ENCODE assay signal across 8 cellular contexts in the genomic region with DNA sequence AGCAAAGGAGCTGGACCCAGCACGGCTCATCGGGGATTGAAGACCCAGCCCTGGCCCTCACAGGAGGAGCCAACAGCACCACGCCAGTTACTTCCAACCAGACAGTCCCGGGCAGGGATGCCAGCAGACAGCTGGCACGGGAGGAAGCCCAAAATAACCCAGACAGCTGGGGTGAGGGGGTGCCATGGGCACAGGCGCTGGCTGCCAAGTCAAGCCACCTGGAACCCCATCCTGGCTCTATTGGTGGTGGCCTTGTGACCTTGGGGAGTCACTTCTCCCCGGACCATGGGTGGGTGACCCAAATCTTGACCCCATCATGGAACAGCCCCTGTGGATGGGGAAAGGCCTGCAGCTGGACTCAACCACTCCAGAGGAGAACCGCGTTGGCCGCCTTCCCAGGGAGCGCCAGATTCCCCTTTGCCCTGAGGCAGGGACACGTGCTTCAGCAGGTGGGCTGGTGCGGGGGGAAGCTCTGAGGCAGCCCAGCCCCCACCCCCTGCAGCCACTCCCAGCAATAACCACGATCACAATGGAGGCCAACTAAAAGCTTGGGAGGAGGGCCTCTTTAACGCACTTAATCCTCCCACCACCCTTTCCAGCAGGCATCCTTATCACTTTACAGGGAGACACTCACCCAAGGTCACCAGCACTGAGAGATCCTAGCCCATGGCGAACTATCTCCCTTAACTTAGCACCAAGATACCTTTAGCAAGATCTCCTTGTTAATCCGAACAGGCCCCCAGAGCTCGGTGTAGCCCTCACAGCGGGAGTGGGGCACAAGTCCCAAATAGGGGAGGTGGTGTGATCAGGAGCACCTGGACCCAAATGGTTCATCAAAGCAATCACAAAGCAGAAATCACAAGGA. TPM values are rescaled to one million over a fixed set of nuclear protein-coding genes. Genes with fewer than 3 reads are reported as not detected.
DNase-seq lines count a peak whose midpoint lies in the region; ATAC-seq and TF ChIP-seq lines count a peak whose summit lies in the region.

No MANE protein-coding gene starts in this region.

- intact Hi-C loops in Panc1 (cut with micrococcal nuclease; ENCODE audit: unreplicated experiment) = no loop called here
- intact Hi-C loops in transverse colon (cut with DNase I; ENCODE audit: low total_unique reads) = no loop called here

- TF ChIP-seq POLR2A in transverse colon (IDR thresholded peaks at IDR 0.05) = peak; percentile 15

- no peak for TF ChIP-seq CTCF in Panc1 (IDR thresholded peaks at IDR 0.05)
- TF ChIP-seq CTCF in mesothelial cell of epicardium (IDR thresholded peaks at IDR 0.05; ENCODE audit: unreplicated experiment) = no peak
- TF ChIP-seq CTCF in transverse colon (IDR thresholded peaks at IDR 0.05) = no peak

- H3K27me3 Mint-ChIP-seq in activated naive CD4-positive, alpha-beta T cell treated with anti-CD3 and anti-CD28 coated beads, Interleukin-2, amount 10 ng/mL, durations not matched to agents 7 days and 5 days = peaks cover 3% of the 10 kb centered on the region
- H3K27me3 Mint-ChIP-seq in mesothelial cell of epicardium (ENCODE audit: low read depth) = no peaks in the 10 kb centered on the region

- in situ Hi-C loops in Panc1 (cut with HindIII; ENCODE audit: low pct_unique_long_range_greater_than_20kb, low sequenced_read_pairs) (no loop called here), transverse colon (cut with MboI; ENCODE audit: low pct_ligation_motif_present in 1 of 4, low pct_unique_long_range_greater_than_20kb in 1 of 4, low sequenced_read_pairs in 3 of 4) (loop anchor here in 3 of 4 donors (10.0 kb wide), 2 partner anchors 87 to 103 kb away; partner anchors contain the start of gene PSMD9 (in 1 of the 3))

- POLR2A ChIA-PET in Panc1 (lab: Charles Lee) = interaction anchor here (0.5 to 1.2 kb wide), 2 partner anchors 9 to 13 kb away, joined by 3 to 11 read pairs; no protein-coding TSS in a partner anchor

- H3K27ac ChIP-seq in Panc1 (ENCODE audit: low read length) (peak overlapping the region; percentile 89), ectodermal cell (ENCODE audit: insufficient read depth, low read depth, low read length, poor library complexity, severe bottlenecking) (no peak overlapping the region), transverse colon (peak overlapping the region; percentile 100)

- H3K4me1 Mint-ChIP-seq in activated naive CD4-positive, alpha-beta T cell treated with anti-CD3 and anti-CD28 coated beads, Interleukin-2, amount 10 ng/mL, durations not matched to agents 7 days and 5 days = peaks cover 41% of the 10 kb centered on the region
- peaks cover 57% of the 10 kb centered on the region for H3K4me1 Mint-ChIP-seq in mesothelial cell of epicardium

- CTCF ChIA-PET in activated naive CD4-positive, alpha-beta T cell treated with anti-CD3 and anti-CD28 coated beads, Interleukin-2, amount 10 ng/mL, durations not matched to agents 7 days and 5 days (lab: Charles Lee) = interaction anchor here (1.1 to 14.1 kb wide), 3 partner anchors 11 to 90 kb away, joined by 4 to 575 read pairs (median 300); partner anchors contain the start of genes PSMD9 and SETD1B
- CTCF ChIA-PET in Panc1 (lab: Charles Lee) = interaction anchor here (1.1 kb wide), 1 partner anchor 13 kb away, joined by 3 read pairs; no protein-coding TSS in a partner anchor

- TF ChIP-seq EP300 in transverse colon (IDR thresholded peaks at IDR 0.05; ENCODE audit: low read depth) = no peak

- H3K36me3 Mint-ChIP-seq in activated naive CD4-positive, alpha-beta T cell treated with anti-CD3 and anti-CD28 coated beads, Interleukin-2, amount 10 ng/mL, durations not matched to agents 7 days and 5 days = peaks cover 42% of the 10 kb centered on the region
- H3K36me3 Mint-ChIP-seq in mesothelial cell of epicardium = peaks cover 7% of the 10 kb centered on the region

- 38 to 45% methylated on average over 19 of the region's 19 CpGs for WGBS in ectodermal cell, 2 experiments
- WGBS in transverse colon (ENCODE audit: low coverage in 1 of 2), 2 donors = 22% methylated on average over 19 of the region's 19 CpGs; no CpG with 5 or more reads in 1 of the 2 donors

- H3K4me1 ChIP-seq in Panc1 (ENCODE audit: control insufficient read depth, insufficient read depth, low read length) (peaks cover 49% of the 10 kb centered on the region), ectodermal cell (ENCODE audit: control insufficient read depth, insufficient read depth, low read length) (peaks cover 31% of the 10 kb centered on the region), transverse colon (peaks cover 49 to 63% (median 58%) of the 10 kb centered on the region in 4 donors)

- H3K36me3 ChIP-seq in Panc1 (ENCODE audit: control insufficient read depth, insufficient read depth, low read length) = peaks cover 3% of the 10 kb centered on the region; the same call in 1 of the 2 replicates
- H3K36me3 ChIP-seq in ectodermal cell (ENCODE audit: control insufficient read depth, insufficient read depth, low read length) = peaks cover 7% of the 10 kb centered on the region
- no peaks in the 10 kb centered on the region for H3K36me3 ChIP-seq in transverse colon

- H3K4me3 ChIP-seq in Panc1 (ENCODE audit: low read depth in 2 of 2, low read length in 2 of 2) (peak overlapping the region; percentile 38 to 51), ectodermal cell (ENCODE audit: insufficient read depth, low read depth, low read length) (peak overlapping the region; percentile 93), transverse colon (peak overlapping the region in 2 of 4 donors; percentile 75 to 77)

- no peak for ATAC-seq in Panc1
- ATAC-seq in HG03469 (IDR thresholded peaks at IDR 0.05; ENCODE audit: unreplicated experiment) = no peak

- H3K27me3 ChIP-seq in Panc1 (ENCODE audit: control insufficient read depth, insufficient read depth, low read length) (no peaks in the 10 kb centered on the region), ectodermal cell (ENCODE audit: control insufficient read depth, insufficient read depth, low read length, poor library complexity, severe bottlenecking) (peaks cover 8% of the 10 kb centered on the region), transverse colon (no peaks in the 10 kb centered on the region)

- no TSS peak for BruUV-seq in Panc1 (replicated peaks; lab: Mats Ljungman, UMichigan)

- no peaks in the 10 kb centered on the region for H3K9me3 Mint-ChIP-seq in activated naive CD4-positive, alpha-beta T cell treated with anti-CD3 and anti-CD28 coated beads, Interleukin-2, amount 10 ng/mL, durations not matched to agents 7 days and 5 days
- no peaks in the 10 kb centered on the region for H3K9me3 Mint-ChIP-seq in mesothelial cell of epicardium

- peak overlapping the region; percentile 94 for H3K27ac Mint-ChIP-seq in activated naive CD4-positive, alpha-beta T cell treated with anti-CD3 and anti-CD28 coated beads, Interleukin-2, amount 10 ng/mL, durations not matched to agents 7 days and 5 days
- peak overlapping the region; percentile 97 for H3K27ac Mint-ChIP-seq in mesothelial cell of epicardium

- peak overlapping the region; percentile 83 for H3K4me3 Mint-ChIP-seq in activated naive CD4-positive, alpha-beta T cell treated with anti-CD3 and anti-CD28 coated beads, Interleukin-2, amount 10 ng/mL, durations not matched to agents 7 days and 5 days
- H3K4me3 Mint-ChIP-seq in mesothelial cell of epicardium = peak overlapping the region; percentile 82

- H3K9me3 ChIP-seq in Panc1 (ENCODE audit: control insufficient read depth, insufficient read depth, low read depth, low read length) = no peaks in the 10 kb centered on the region
- no peaks in the 10 kb centered on the region for H3K9me3 ChIP-seq in ectodermal cell (ENCODE audit: control insufficient read depth, low read length)
- no peaks in the 10 kb centered on the region for H3K9me3 ChIP-seq in transverse colon

- no peak for DNase-seq in activated naive CD4-positive, alpha-beta T cell treated with anti-CD3 and anti-CD28 coated beads, Interleukin-2, amount 10 ng/mL, durations not matched to agents 7 days and 5 days
- no peak for DNase-seq in activated naive CD4-positive, alpha-beta T cell treated with Interleukin-2 at 50 U/mL for 16 hours
- DNase-seq in Panc1 (ENCODE audit: low read depth, low spot score) = no peak
- DNase-seq in mesothelial cell of epicardium (ENCODE audit: low spot score in 2 of 2, unreplicated experiment in 2 of 2) = no peak
- DNase-seq in transverse colon = peak; percentile 87
- DNase-seq in glomerular visceral epithelial cell (ENCODE audit: extremely low spot score) = no peak

RNA-seq across cellular contexts. Expression of gene RHOF, which starts 4.7 kb away (rescaled TPM):
- total RNA-seq in Panc1 (2021; ENCODE audit: unreplicated experiment) = 71.8 TPM
- polyA plus RNA-seq in Panc1 (2012; ENCODE audit: insufficient read length) = 81.8 TPM
- polyA plus RNA-seq in ectodermal cell (2013, experiment 1 of 4) = 26.7 TPM
- 27.0 TPM for polyA plus RNA-seq in ectodermal cell (2013, experiment 2 of 4)
- polyA plus RNA-seq in ectodermal cell (2013, experiment 3 of 4) = 19.1 TPM
- 22.4 TPM for polyA plus RNA-seq in ectodermal cell (2013, experiment 4 of 4)
- total RNA-seq in mesothelial cell of epicardium = 33.0 to 37.8 TPM (median 33.8 TPM) in 3 replicates
- 100 to 1,000 TPM in 3 of 4 donors, 10 to 100 TPM in 1; 14.9 to 251 (median 150) TPM for total RNA-seq in transverse colon

RNA-seq across cellular contexts. Expression of gene SETD1B, which starts 5.6 kb away (rescaled TPM):
- total RNA-seq in Panc1 (2021; ENCODE audit: unreplicated experiment) (31.2 TPM), mesothelial cell of epicardium (26.5 to 27.2 TPM (median 26.8 TPM) in 3 replicates), transverse colon (10 to 100 TPM; 13.4 to 39.6 (median 15.2) TPM)
- polyA plus RNA-seq in Panc1 (2012; ENCODE audit: insufficient read length) = 24.0 TPM
- 15.0 TPM for polyA plus RNA-seq in ectodermal cell (2013, experiment 1 of 4)
- 17.0 TPM for polyA plus RNA-seq in ectodermal cell (2013, experiment 2 of 4)
- 13.2 TPM for polyA plus RNA-seq in ectodermal cell (2013, experiment 3 of 4)
- 15.1 TPM for polyA plus RNA-seq in ectodermal cell (2013, experiment 4 of 4)
